ENCODE assay signal across 1 cellular context in genomic region chr20:45835230-45836224, GRCh38.
TF ChIP-seq lines count a peak whose summit lies in the region.

No MANE protein-coding gene starts in this region.

TF ChIP-seq in endothelial cell of umbilical vein, 7 proteins besides CTCF, POLR2A, EP300 and RAD21:
- no peak for TF ChIP-seq MYC (IDR thresholded peaks at IDR 0.05; ENCODE audit: low read depth, low read length)
- TF ChIP-seq EZH2 (IDR thresholded peaks at IDR 0.05; ENCODE audit: borderline replicate concordance, low read depth, low read length, severe bottlenecking): no peak
- TF ChIP-seq GATA2 (IDR thresholded peaks at IDR 0.05; ENCODE audit: insufficient read depth, insufficient read length, low read depth, low read length): no peak
- no peak for TF ChIP-seq MAX (IDR thresholded peaks at IDR 0.05; ENCODE audit: insufficient read depth, insufficient read length)
- TF ChIP-seq FOS (IDR thresholded peaks at IDR 0.05; ENCODE audit: borderline replicate concordance, insufficient read depth, low read length): no peak
- TF ChIP-seq POLR2AphosphoS5 (IDR thresholded peaks at IDR 0.05; ENCODE audit: insufficient read depth, low read depth, low read length): no peak
- TF ChIP-seq JUN (IDR thresholded peaks at IDR 0.05; ENCODE audit: borderline replicate concordance, insufficient read depth, insufficient read length, low read depth): no peak
